In the genomic region with DNA sequence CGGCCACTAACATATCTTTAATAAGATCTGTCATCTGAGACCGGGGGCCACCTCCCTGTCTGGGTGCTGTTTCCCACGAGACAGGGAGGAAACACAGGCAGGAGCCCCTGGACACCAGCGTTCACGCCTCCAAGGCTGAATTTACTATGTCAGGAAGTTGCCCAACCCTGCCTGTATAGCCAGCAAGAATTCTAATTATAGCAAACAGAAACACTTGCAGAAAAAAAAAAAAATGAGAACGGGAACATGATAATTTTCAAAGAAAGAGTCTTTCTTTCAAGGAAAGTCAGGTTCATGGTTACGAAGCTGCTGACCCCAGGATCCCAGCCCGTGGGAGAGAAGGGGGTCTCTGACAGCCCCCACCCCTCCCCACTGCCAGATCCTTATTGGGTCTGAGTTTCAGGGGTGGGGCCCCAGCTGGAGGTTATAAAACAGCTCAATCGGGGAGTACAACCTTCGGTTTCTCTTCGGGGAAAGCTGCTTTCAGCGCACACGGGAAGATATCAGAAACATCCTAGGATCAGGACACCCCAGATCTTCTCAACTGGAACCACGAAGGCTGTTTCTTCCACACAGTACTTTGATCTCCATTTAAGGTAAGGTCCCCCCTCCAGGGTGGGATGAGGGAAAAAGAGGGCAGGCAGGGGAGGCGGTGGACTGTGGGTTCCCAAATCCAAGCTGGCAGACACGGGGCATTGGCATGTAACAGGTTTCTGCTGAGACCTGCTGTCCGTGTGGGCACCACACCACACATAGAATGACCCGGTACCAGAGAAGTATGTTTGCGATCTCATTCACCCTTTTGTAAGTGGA, we compare ENCODE assay signal across 8 cellular contexts. TPM values are rescaled to one million over a fixed set of nuclear protein-coding genes. Genes with fewer than 3 reads are reported as not detected.
DNase-seq lines count a peak whose midpoint lies in the region; ATAC-seq and TF ChIP-seq lines count a peak whose summit lies in the region.

A gene (plus strand): TSS at position 455 of the 813 bp plus-strand sequence. CDS start 4,981 bp downstream, outside the sequence.

- CTCF ChIA-PET in activated B cell treated with CpG ODN at 0.5 μM for 24 hours (lab: Charles Lee): no interaction called here

- H3K4me3 Mint-ChIP-seq in activated B cell treated with CpG ODN at 0.5 μM for 24 hours: peak within 1 kb of the TSS; percentile 86

- peaks cover under 1% of the 10 kb centered on the region for H3K36me3 Mint-ChIP-seq in activated B cell treated with CpG ODN at 0.5 μM for 24 hours (ENCODE audit: low read depth)

- H3K9me3 Mint-ChIP-seq in activated B cell treated with CpG ODN at 0.5 μM for 24 hours: peaks cover 2% of the 10 kb centered on the region

- intact Hi-C loops in activated B cell treated with CpG ODN at 0.5 μM for 24 hours (cut with micrococcal nuclease): loop anchor here (10.0 kb wide), 1 partner anchor 92 kb away; no protein-coding TSS in a partner anchor

- peaks cover 22% of the 10 kb centered on the region for H3K4me1 Mint-ChIP-seq in activated B cell treated with CpG ODN at 0.5 μM for 24 hours

- POLR2A ChIA-PET in activated B cell treated with CpG ODN at 0.5 μM for 24 hours (lab: Charles Lee): no interaction called here

- DNase-seq in NK-92 treated with Interleukin-12 subunit alpha and Interleukin-12 subunit beta, amount 100 ng/mL, for 24 hours (lab: John Stamatoyannopoulos, UW): peak; percentile 59
- DNase-seq in NK-92 (lab: John Stamatoyannopoulos, UW; ENCODE audit: unreplicated experiment): no peak
- DNase-seq in activated B cell treated with CpG ODN at 0.5 μM for 24 hours: no peak
- DNase-seq in iris pigment epithelial cell (ENCODE audit: low read depth): peak; percentile 55
- DNase-seq in stimulated activated naive CD8-positive, alpha-beta T cell treated with anti-CD3 and anti-CD28 coated beads, Interleukin-15, Interleukin-2, amounts not matched to agents 100 U/mL and 50 U/mL, for 24 hours: peak; percentile 23
- DNase-seq in dedifferentiated amniotic fluid mesenchymal stem cell (ENCODE audit: extremely low spot score): no peak

- ATAC-seq in HG03045 (IDR thresholded peaks at IDR 0.05; ENCODE audit: unreplicated experiment): peak; percentile 56
- ATAC-seq in activated B cell treated with CpG ODN at 0.5 μM for 24 hours (ENCODE audit: low read depth): peak; percentile 45
- ATAC-seq in stimulated activated naive CD8-positive, alpha-beta T cell treated with anti-CD3 and anti-CD28 coated beads, Interleukin-15, Interleukin-2, amounts not matched to agents 100 U/mL and 50 U/mL, for 24 hours: peak; percentile 62
- ATAC-seq in GM18519 (IDR thresholded peaks at IDR 0.05; ENCODE audit: low FRiP score, unreplicated experiment): no peak

- H3K27ac Mint-ChIP-seq in activated B cell treated with CpG ODN at 0.5 μM for 24 hours: peak within 1 kb of the TSS; percentile 59

- no peaks in the 10 kb centered on the region for H3K27me3 Mint-ChIP-seq in activated B cell treated with CpG ODN at 0.5 μM for 24 hours

- TF ChIP-seq CTCF in activated B cell treated with CpG ODN at 0.5 μM for 24 hours (IDR thresholded peaks at IDR 0.05): no peak

RNA-seq across cellular contexts. Expression of the gene that starts here (rescaled TPM):
- 0.53 and 0.66 TPM in 2 replicates for total RNA-seq in activated B cell treated with CpG ODN at 0.5 μM for 24 hours

Comparison
In these comparisons a context has a peak if more than half of its experiments do, and no peak if none do; other contexts are left out.
1. DNase-seq: peak in NK-92 treated with Interleukin-12 subunit alpha and Interleukin-12 subunit beta, amount 100 ng/mL, for 24 hours (single experiment), iris pigment epithelial cell (single experiment) and stimulated activated naive CD8-positive, alpha-beta T cell treated with anti-CD3 and anti-CD28 coated beads, Interleukin-15, Interleukin-2, amounts not matched to agents 100 U/mL and 50 U/mL, for 24 hours (single experiment); none in NK-92 (single experiment), activated B cell treated with CpG ODN at 0.5 μM for 24 hours (single experiment) and dedifferentiated amniotic fluid mesenchymal stem cell (single experiment).
2. Peak in ATAC-seq in activated B cell treated with CpG ODN at 0.5 μM for 24 hours; RNA of the gene not detected or under 1 TPM.